Comparison of ENCODE assay signal across 14 cellular contexts in genomic region chr10:84523509-84523908, GRCh38.
DNase-seq lines count a peak whose midpoint lies in the region; ATAC-seq and TF ChIP-seq lines count a peak whose summit lies in the region.
"Had no signal": no experiment of that assay in that cellular context is flagged by ENCODE, and none has a peak within 500 bp of the region (broad histone marks: within the 10 kb centered on the region; RNA-seq: fewer than 3 reads in every experiment).

No MANE protein-coding gene starts in this region.

- intact Hi-C loops in Caco-2 (cut with micrococcal nuclease; ENCODE audit: unreplicated experiment) = no loop called here

- POLR2A ChIA-PET in Caco-2 (lab: Charles Lee) = no interaction called here

- H3K9me3 Mint-ChIP-seq in Caco-2 (ENCODE audit: unreplicated experiment) = peaks cover 21% of the 10 kb centered on the region

- H3K36me3 ChIP-seq in BE2C (no peaks in the 10 kb centered on the region), Caco-2 (ENCODE audit: control insufficient read depth, insufficient read depth, low read length) (no peaks in the 10 kb centered on the region)
- H3K36me3 ChIP-seq: BLaER1, prostate gland had no signal

- H3K4me3 ChIP-seq in BE2C (ENCODE audit: low read depth, low read length) = no peak overlapping the region
- H3K4me3 ChIP-seq in Caco-2 (ENCODE audit: low read depth, low read length) = no peak overlapping the region
- H3K4me3 ChIP-seq: BLaER1, prostate gland had no signal

- no peak overlapping the region for H3K27ac Mint-ChIP-seq in Caco-2 (ENCODE audit: unreplicated experiment)

- H3K9me3 ChIP-seq in BE2C (no peaks in the 10 kb centered on the region), Caco-2 (peaks cover 3% of the 10 kb centered on the region; the same call in 1 of the 2 replicates)
- H3K9me3 ChIP-seq: prostate gland had no signal

- no peaks in the 10 kb centered on the region for H3K27me3 Mint-ChIP-seq in Caco-2 (ENCODE audit: insufficient read depth, unreplicated experiment)

- ATAC-seq in GM21390 (IDR thresholded peaks at IDR 0.05; ENCODE audit: unreplicated experiment) = no peak

- no peak for TF ChIP-seq CTCF in BE2C (IDR thresholded peaks at IDR 0.05; ENCODE audit: low read depth, low read length)
- TF ChIP-seq CTCF in VCaP (conservative IDR thresholded peaks at IDR 0.05) = no peak
- TF ChIP-seq CTCF in Caco-2 (IDR thresholded peaks at IDR 0.05; ENCODE audit: insufficient read depth in 1 of 2, low read depth in 1 of 2, low read length in 1 of 2, severe bottlenecking in 1 of 2, unreplicated experiment in 1 of 2) = no peak

- CTCF ChIA-PET in Caco-2 (lab: Charles Lee) = interaction anchor here (1.0 kb wide), 2 partner anchors 14 to 94 kb away, joined by 3 to 4 read pairs; no protein-coding TSS in a partner anchor

- H3K27ac ChIP-seq in VCaP = peak overlapping the region; percentile 38; the same call in 1 of the 2 replicates
- H3K27ac ChIP-seq: BLaER1, prostate gland had no signal

- DNase-seq in BE2C = peak; percentile 56
- DNase-seq in HT-29 (ENCODE audit: low spot score) = peak; percentile 32
- DNase-seq in kidney glomerular epithelial cell (lab: John Stamatoyannopoulos, UW) = peak; percentile 27
- no peak for DNase-seq in cerebellum (ENCODE audit: low spot score)
- no peak for DNase-seq in Caco-2
- DNase-seq in NCI-H526 (lab: John Stamatoyannopoulos, UW) = no peak
- DNase-seq: activated CD8-positive, alpha-beta memory T cell treated with anti-CD3 and anti-CD28 coated beads for 24 hours; glutamatergic neuron; NCI-H1092; SIG-M5 had no signal

- peaks cover 5% of the 10 kb centered on the region for H3K36me3 Mint-ChIP-seq in Caco-2 (ENCODE audit: insufficient read depth, unreplicated experiment)

- H3K4me1 ChIP-seq in BE2C (no peaks in the 10 kb centered on the region), Caco-2 (peaks cover 8% of the 10 kb centered on the region)
- H3K4me1 ChIP-seq: BLaER1, prostate gland had no signal

- no TSS peak for BruUV-seq in Caco-2 (replicated peaks; lab: Mats Ljungman, UMichigan)

- peaks cover 14% of the 10 kb centered on the region for H3K4me1 Mint-ChIP-seq in Caco-2 (ENCODE audit: low read depth, unreplicated experiment)

- H3K27me3 ChIP-seq in BE2C (no peaks in the 10 kb centered on the region), Caco-2 (replicated peaks; ENCODE audit: control insufficient read depth, insufficient read depth, low read length) (no peaks in the 10 kb centered on the region)
- H3K27me3 ChIP-seq: BLaER1 had no signal

- H3K4me3 Mint-ChIP-seq in Caco-2 (ENCODE audit: unreplicated experiment) = no peak overlapping the region

Comparison
In these comparisons a context has a peak if more than half of its experiments do, and no peak if none do; other contexts are left out.
1. DNase-seq: peak in BE2C (single experiment), HT-29 (single experiment) and kidney glomerular epithelial cell (single experiment); none in cerebellum (single experiment), Caco-2 (0 of 2) and NCI-H526 (0 of 2).